1 cellular context compared by ENCODE assay signal in the genomic region with DNA sequence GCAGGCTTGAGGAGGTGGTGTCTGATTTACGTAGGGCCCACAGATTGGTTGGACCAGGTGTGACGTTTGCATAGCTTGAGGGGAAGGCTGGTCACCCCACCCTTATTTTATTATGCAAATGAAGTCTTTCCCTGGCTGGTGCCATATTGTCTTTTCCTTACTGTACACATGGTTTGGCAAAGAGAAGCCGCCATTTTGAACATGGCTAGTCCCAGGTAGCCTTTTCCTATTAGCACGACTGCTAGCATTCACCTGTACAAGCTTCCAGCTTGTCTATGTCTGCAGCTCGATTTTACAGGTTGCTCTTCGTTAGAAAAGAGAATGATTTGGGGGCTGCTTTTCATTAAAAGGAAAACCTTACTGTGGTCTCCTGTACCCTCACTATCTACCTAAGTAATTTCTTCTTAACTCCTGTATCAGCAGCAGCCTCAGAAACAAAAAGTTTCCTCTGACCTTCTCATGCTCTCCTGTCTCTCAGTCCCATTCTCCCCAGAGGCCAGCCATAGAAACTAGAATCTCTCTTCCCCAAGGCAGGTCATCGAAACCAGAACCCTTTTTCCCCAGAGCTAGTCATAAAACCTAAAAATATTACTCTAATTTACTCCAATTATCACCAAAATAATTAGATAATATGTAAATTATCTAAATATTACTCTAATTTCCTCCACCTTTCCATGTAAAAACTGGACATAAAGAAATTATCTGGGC.
TF ChIP-seq lines count a peak whose summit lies in the region.

No MANE protein-coding gene starts in this region.

TF ChIP-seq in H1, 55 proteins besides CTCF, POLR2A, EP300 and RAD21 (continued from another document):
- TF ChIP-seq, protein P1, sequence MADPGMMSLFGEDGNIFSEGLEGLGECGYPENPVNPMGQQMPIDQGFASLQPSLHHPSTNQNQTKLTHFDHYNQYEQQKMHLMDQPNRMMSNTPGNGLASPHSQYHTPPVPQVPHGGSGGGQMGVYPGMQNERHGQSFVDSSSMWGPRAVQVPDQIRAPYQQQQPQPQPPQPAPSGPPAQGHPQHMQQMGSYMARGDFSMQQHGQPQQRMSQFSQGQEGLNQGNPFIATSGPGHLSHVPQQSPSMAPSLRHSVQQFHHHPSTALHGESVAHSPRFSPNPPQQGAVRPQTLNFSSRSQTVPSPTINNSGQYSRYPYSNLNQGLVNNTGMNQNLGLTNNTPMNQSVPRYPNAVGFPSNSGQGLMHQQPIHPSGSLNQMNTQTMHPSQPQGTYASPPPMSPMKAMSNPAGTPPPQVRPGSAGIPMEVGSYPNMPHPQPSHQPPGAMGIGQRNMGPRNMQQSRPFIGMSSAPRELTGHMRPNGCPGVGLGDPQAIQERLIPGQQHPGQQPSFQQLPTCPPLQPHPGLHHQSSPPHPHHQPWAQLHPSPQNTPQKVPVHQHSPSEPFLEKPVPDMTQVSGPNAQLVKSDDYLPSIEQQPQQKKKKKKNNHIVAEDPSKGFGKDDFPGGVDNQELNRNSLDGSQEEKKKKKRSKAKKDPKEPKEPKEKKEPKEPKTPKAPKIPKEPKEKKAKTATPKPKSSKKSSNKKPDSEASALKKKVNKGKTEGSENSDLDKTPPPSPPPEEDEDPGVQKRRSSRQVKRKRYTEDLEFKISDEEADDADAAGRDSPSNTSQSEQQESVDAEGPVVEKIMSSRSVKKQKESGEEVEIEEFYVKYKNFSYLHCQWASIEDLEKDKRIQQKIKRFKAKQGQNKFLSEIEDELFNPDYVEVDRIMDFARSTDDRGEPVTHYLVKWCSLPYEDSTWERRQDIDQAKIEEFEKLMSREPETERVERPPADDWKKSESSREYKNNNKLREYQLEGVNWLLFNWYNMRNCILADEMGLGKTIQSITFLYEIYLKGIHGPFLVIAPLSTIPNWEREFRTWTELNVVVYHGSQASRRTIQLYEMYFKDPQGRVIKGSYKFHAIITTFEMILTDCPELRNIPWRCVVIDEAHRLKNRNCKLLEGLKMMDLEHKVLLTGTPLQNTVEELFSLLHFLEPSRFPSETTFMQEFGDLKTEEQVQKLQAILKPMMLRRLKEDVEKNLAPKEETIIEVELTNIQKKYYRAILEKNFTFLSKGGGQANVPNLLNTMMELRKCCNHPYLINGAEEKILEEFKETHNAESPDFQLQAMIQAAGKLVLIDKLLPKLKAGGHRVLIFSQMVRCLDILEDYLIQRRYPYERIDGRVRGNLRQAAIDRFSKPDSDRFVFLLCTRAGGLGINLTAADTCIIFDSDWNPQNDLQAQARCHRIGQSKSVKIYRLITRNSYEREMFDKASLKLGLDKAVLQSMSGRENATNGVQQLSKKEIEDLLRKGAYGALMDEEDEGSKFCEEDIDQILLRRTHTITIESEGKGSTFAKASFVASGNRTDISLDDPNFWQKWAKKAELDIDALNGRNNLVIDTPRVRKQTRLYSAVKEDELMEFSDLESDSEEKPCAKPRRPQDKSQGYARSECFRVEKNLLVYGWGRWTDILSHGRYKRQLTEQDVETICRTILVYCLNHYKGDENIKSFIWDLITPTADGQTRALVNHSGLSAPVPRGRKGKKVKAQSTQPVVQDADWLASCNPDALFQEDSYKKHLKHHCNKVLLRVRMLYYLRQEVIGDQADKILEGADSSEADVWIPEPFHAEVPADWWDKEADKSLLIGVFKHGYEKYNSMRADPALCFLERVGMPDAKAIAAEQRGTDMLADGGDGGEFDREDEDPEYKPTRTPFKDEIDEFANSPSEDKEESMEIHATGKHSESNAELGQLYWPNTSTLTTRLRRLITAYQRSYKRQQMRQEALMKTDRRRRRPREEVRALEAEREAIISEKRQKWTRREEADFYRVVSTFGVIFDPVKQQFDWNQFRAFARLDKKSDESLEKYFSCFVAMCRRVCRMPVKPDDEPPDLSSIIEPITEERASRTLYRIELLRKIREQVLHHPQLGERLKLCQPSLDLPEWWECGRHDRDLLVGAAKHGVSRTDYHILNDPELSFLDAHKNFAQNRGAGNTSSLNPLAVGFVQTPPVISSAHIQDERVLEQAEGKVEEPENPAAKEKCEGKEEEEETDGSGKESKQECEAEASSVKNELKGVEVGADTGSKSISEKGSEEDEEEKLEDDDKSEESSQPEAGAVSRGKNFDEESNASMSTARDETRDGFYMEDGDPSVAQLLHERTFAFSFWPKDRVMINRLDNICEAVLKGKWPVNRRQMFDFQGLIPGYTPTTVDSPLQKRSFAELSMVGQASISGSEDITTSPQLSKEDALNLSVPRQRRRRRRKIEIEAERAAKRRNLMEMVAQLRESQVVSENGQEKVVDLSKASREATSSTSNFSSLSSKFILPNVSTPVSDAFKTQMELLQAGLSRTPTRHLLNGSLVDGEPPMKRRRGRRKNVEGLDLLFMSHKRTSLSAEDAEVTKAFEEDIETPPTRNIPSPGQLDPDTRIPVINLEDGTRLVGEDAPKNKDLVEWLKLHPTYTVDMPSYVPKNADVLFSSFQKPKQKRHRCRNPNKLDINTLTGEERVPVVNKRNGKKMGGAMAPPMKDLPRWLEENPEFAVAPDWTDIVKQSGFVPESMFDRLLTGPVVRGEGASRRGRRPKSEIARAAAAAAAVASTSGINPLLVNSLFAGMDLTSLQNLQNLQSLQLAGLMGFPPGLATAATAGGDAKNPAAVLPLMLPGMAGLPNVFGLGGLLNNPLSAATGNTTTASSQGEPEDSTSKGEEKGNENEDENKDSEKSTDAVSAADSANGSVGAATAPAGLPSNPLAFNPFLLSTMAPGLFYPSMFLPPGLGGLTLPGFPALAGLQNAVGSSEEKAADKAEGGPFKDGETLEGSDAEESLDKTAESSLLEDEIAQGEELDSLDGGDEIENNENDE (IDR thresholded peaks at IDR 0.05; ENCODE audit: insufficient replicate concordance, low read length): no peak
- TF ChIP-seq ASH2L (IDR thresholded peaks at IDR 0.05; ENCODE audit: low read length): no peak
- TF ChIP-seq JUN (IDR thresholded peaks at IDR 0.05; ENCODE audit: low read depth, low read length): no peak
TF ChIP-seq in H1: peak in this region for 0.
